Comparison of ENCODE assay signal across 1 cellular context in the genomic region with DNA sequence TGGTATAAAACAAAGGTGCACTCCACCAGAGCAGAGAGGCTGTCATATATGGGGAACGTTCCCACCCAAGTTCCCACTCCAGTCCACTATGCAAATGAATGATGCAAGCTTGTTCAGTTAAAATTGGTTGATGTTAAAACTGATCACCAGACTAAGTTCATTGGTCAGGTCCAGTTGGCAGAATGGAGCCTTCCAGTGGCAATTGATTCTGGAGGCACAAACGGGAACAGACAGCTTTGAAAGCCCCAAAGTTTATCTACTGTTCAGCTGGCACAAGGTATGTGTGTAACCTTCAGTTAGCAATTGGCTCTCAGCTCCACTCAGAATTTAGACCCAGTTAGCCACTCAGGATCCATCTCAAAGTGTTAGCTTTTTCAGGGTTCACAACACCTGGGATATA.
TF ChIP-seq lines count a peak whose summit lies in the region.

No MANE protein-coding gene starts in this region.

TF ChIP-seq in HEK293, 187 proteins besides CTCF, POLR2A, EP300 and RAD21 (continued from another document):
- TF ChIP-seq, protein P1, sequence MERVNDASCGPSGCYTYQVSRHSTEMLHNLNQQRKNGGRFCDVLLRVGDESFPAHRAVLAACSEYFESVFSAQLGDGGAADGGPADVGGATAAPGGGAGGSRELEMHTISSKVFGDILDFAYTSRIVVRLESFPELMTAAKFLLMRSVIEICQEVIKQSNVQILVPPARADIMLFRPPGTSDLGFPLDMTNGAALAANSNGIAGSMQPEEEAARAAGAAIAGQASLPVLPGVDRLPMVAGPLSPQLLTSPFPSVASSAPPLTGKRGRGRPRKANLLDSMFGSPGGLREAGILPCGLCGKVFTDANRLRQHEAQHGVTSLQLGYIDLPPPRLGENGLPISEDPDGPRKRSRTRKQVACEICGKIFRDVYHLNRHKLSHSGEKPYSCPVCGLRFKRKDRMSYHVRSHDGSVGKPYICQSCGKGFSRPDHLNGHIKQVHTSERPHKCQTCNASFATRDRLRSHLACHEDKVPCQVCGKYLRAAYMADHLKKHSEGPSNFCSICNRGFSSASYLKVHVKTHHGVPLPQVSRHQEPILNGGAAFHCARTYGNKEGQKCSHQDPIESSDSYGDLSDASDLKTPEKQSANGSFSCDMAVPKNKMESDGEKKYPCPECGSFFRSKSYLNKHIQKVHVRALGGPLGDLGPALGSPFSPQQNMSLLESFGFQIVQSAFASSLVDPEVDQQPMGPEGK (tag by site-specific recombination; IDR thresholded peaks at IDR 0.05), result no peak
- TF ChIP-seq, protein P2, sequence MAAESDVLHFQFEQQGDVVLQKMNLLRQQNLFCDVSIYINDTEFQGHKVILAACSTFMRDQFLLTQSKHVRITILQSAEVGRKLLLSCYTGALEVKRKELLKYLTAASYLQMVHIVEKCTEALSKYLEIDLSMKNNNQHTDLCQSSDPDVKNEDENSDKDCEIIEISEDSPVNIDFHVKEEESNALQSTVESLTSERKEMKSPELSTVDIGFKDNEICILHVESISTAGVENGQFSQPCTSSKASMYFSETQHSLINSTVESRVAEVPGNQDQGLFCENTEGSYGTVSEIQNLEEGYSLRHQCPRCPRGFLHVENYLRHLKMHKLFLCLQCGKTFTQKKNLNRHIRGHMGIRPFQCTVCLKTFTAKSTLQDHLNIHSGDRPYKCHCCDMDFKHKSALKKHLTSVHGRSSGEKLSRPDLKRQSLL (tag by site-specific recombination; IDR thresholded peaks at IDR 0.05), result no peak
- TF ChIP-seq PRDM1 (tag by site-specific recombination; IDR thresholded peaks at IDR 0.05) (no peak), ZNF433 (tag by site-specific recombination; IDR thresholded peaks at IDR 0.05; ENCODE audit: low read depth) (no peak), ZNF211 (tag by site-specific recombination; IDR thresholded peaks at IDR 0.05; ENCODE audit: low read depth) (no peak), ZNF335 (tag by site-specific recombination; conservative IDR thresholded peaks at IDR 0.05) (peak; percentile 15; the same call in 1 of the 2 replicates), ZNF221 (tag by site-specific recombination; IDR thresholded peaks at IDR 0.05; ENCODE audit: borderline replicate concordance) (no peak)
- TF ChIP-seq, protein P3, sequence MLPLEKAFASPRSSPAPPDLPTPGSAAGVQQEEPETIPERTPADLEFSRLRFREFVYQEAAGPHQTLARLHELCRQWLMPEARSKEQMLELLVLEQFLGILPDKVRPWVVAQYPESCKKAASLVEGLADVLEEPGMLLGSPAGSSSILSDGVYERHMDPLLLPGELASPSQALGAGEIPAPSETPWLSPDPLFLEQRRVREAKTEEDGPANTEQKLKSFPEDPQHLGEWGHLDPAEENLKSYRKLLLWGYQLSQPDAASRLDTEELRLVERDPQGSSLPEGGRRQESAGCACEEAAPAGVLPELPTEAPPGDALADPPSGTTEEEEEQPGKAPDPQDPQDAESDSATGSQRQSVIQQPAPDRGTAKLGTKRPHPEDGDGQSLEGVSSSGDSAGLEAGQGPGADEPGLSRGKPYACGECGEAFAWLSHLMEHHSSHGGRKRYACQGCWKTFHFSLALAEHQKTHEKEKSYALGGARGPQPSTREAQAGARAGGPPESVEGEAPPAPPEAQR (tag by site-specific recombination; IDR thresholded peaks at IDR 0.05), result no peak
- TF ChIP-seq, protein P4, sequence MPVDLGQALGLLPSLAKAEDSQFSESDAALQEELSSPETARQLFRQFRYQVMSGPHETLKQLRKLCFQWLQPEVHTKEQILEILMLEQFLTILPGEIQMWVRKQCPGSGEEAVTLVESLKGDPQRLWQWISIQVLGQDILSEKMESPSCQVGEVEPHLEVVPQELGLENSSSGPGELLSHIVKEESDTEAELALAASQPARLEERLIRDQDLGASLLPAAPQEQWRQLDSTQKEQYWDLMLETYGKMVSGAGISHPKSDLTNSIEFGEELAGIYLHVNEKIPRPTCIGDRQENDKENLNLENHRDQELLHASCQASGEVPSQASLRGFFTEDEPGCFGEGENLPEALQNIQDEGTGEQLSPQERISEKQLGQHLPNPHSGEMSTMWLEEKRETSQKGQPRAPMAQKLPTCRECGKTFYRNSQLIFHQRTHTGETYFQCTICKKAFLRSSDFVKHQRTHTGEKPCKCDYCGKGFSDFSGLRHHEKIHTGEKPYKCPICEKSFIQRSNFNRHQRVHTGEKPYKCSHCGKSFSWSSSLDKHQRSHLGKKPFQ (tag by site-specific recombination; IDR thresholded peaks at IDR 0.05), result peak; percentile 48; the same call in 1 of the 2 replicates
